ENCODE assay signal across 1 cellular context in genomic region chr14:32102152-32102787, GRCh38.
TF ChIP-seq lines count a peak whose summit lies in the region.

No MANE protein-coding gene starts in this region.

TF ChIP-seq in GM23338, 12 proteins besides CTCF, POLR2A, EP300 and RAD21 (continued from another document):
- TF ChIP-seq, protein P1, sequence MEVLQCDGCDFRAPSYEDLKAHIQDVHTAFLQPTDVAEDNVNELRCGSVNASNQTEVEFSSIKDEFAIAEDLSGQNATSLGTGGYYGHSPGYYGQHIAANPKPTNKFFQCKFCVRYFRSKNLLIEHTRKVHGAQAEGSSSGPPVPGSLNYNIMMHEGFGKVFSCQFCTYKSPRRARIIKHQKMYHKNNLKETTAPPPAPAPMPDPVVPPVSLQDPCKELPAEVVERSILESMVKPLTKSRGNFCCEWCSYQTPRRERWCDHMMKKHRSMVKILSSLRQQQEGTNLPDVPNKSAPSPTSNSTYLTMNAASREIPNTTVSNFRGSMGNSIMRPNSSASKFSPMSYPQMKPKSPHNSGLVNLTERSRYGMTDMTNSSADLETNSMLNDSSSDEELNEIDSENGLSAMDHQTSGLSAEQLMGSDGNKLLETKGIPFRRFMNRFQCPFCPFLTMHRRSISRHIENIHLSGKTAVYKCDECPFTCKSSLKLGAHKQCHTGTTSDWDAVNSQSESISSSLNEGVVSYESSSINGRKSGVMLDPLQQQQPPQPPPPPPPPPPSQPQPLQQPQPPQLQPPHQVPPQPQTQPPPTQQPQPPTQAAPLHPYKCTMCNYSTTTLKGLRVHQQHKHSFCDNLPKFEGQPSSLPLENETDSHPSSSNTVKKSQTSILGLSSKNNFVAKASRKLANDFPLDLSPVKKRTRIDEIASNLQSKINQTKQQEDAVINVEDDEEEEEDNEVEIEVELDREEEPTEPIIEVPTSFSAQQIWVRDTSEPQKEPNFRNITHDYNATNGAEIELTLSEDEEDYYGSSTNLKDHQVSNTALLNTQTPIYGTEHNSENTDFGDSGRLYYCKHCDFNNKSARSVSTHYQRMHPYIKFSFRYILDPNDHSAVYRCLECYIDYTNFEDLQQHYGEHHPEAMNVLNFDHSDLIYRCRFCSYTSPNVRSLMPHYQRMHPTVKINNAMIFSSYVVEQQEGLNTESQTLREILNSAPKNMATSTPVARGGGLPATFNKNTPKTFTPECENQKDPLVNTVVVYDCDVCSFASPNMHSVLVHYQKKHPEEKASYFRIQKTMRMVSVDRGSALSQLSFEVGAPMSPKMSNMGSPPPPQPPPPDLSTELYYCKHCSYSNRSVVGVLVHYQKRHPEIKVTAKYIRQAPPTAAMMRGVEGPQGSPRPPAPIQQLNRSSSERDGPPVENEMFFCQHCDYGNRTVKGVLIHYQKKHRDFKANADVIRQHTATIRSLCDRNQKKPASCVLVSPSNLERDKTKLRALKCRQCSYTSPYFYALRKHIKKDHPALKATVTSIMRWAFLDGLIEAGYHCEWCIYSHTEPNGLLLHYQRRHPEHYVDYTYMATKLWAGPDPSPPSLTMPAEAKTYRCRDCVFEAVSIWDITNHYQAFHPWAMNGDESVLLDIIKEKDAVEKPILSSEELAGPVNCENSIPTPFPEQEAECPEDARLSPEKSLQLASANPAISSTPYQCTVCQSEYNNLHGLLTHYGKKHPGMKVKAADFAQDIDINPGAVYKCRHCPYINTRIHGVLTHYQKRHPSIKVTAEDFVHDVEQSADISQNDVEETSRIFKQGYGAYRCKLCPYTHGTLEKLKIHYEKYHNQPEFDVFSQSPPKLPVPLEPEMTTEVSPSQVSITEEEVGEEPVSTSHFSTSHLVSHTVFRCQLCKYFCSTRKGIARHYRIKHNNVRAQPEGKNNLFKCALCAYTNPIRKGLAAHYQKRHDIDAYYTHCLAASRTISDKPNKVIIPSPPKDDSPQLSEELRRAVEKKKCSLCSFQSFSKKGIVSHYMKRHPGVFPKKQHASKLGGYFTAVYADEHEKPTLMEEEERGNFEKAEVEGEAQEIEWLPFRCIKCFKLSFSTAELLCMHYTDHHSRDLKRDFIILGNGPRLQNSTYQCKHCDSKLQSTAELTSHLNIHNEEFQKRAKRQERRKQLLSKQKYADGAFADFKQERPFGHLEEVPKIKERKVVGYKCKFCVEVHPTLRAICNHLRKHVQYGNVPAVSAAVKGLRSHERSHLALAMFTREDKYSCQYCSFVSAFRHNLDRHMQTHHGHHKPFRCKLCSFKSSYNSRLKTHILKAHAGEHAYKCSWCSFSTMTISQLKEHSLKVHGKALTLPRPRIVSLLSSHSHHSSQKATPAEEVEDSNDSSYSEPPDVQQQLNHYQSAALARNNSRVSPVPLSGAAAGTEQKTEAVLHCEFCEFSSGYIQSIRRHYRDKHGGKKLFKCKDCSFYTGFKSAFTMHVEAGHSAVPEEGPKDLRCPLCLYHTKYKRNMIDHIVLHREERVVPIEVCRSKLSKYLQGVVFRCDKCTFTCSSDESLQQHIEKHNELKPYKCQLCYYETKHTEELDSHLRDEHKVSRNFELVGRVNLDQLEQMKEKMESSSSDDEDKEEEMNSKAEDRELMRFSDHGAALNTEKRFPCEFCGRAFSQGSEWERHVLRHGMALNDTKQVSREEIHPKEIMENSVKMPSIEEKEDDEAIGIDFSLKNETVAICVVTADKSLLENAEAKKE (CRISPR knock-in tag; IDR thresholded peaks at IDR 0.05) = no peak
- no peak for TF ChIP-seq EZH2 (IDR thresholded peaks at IDR 0.05; ENCODE audit: low read depth, unreplicated experiment)
